In the genomic region with DNA sequence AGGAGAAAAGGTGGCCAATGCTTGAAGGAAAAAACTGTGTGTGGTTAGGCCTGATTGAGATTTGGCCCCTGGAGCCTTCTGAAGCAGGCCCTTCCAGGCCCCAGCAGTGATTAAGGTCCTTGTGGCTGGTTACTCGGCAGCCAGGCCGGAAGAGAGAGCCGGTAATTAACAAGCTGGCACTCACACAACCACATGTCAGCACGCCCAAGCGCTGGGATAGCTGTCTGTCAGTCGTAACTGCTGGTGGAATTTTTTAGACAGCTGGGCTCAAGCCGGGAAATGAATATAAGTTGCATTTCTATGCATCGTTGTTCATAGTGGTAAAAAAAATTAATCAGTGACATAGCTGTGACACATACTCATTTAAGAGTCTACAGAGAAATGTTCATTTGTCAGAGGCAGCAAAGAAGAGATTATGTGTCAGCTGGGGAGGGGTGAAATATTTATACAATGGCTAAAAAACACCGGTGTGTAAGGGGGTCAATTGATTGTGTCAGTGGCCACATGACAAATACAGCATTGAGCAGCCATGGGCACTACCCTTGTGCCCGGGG, we compare ENCODE assay signal across 13 cellular contexts. TPM values are rescaled to one million over a fixed set of nuclear protein-coding genes. Genes with fewer than 3 reads are reported as not detected.
A peak's percentile ranks its signal among the peaks of the same experiment; 100 is the strongest.
DNase-seq lines count a peak whose midpoint lies in the region; ATAC-seq and TF ChIP-seq lines count a peak whose summit lies in the region.
"Had no signal": no experiment of that assay in that cellular context is flagged by ENCODE, and none has a peak within 500 bp of the region (broad histone marks: within the 10 kb centered on the region; RNA-seq: fewer than 3 reads in every experiment).

No MANE protein-coding gene starts in this region.

- H3K9me3 Mint-ChIP-seq in glutamatergic neuron (ENCODE audit: unreplicated experiment) (peaks cover 11% of the 10 kb centered on the region), type B pancreatic cell (no peaks in the 10 kb centered on the region)
- no peaks in the 10 kb centered on the region for H3K9me3 Mint-ChIP-seq in activated T-cell treated with anti-CD3 and anti-CD28 coated beads, Interleukin-2, amount 50 U/mL, for 4 hours

- H3K4me1 ChIP-seq in right atrium auricular region = peaks cover 0 to 20% of the 10 kb centered on the region in 2 donors

- ATAC-seq in Right ventricle myocardium inferior (peak; percentile 74), GM21576 (IDR thresholded peaks at IDR 0.05; ENCODE audit: unreplicated experiment) (no peak)
- no peak for ATAC-seq in activated T-cell treated with anti-CD3 and anti-CD28 coated beads, Interleukin-2, amount 50 U/mL, for 4 hours

- H3K27me3 Mint-ChIP-seq in glutamatergic neuron (ENCODE audit: unreplicated experiment) (peaks cover 8% of the 10 kb centered on the region), type B pancreatic cell (peaks cover 84% of the 10 kb centered on the region)
- H3K27me3 Mint-ChIP-seq in activated T-cell treated with anti-CD3 and anti-CD28 coated beads, Interleukin-2, amount 50 U/mL, for 4 hours (ENCODE audit: low read depth) = peaks cover 36% of the 10 kb centered on the region

- H3K4me1 Mint-ChIP-seq in glutamatergic neuron (ENCODE audit: low read depth, unreplicated experiment) (peaks cover 4% of the 10 kb centered on the region), type B pancreatic cell (ENCODE audit: unreplicated experiment) (peaks cover 9% of the 10 kb centered on the region)
- H3K4me1 Mint-ChIP-seq in activated T-cell treated with anti-CD3 and anti-CD28 coated beads, Interleukin-2, amount 50 U/mL, for 4 hours (ENCODE audit: low read depth) = peaks cover 26% of the 10 kb centered on the region

- no peak for TF ChIP-seq CTCF in right atrium auricular region (IDR thresholded peaks at IDR 0.05)
- TF ChIP-seq CTCF in glutamatergic neuron (IDR thresholded peaks at IDR 0.05; ENCODE audit: partially characterized antibody, unreplicated experiment) = no peak
- TF ChIP-seq CTCF in type B pancreatic cell (conservative IDR thresholded peaks at IDR 0.05) = no peak

- no peaks in the 10 kb centered on the region for H3K36me3 ChIP-seq in right atrium auricular region
- H3K36me3 ChIP-seq: SJSA1 had no signal

- H3K27ac Mint-ChIP-seq in glutamatergic neuron (ENCODE audit: unreplicated experiment) = no peak overlapping the region
- peak overlapping the region; percentile 68 for H3K27ac Mint-ChIP-seq in type B pancreatic cell
- H3K27ac Mint-ChIP-seq: B cell had no signal

- DNase-seq in Right ventricle myocardium inferior (ENCODE audit: missing footprints) (no peak), right atrium auricular region (ENCODE audit: low spot score) (no peak), RPMI7951 (ENCODE audit: low read depth) (peak; percentile 83), glutamatergic neuron (peak; percentile 32), type B pancreatic cell (ENCODE audit: extremely low spot score, unreplicated experiment) (no peak), mucosa of gallbladder (ENCODE audit: low spot score) (no peak)
- no peak for DNase-seq in activated T-cell treated with anti-CD3 and anti-CD28 coated beads, Interleukin-2, amount 50 U/mL, for 4 hours
- DNase-seq: activated naive CD4-positive, alpha-beta T cell treated with anti-CD3 and anti-CD28 coated beads, Interleukin-2, amount 50 U/mL, for 16 hours; MV-4-11 had no signal

- no peaks in the 10 kb centered on the region for H3K27me3 ChIP-seq in right atrium auricular region
- H3K27me3 ChIP-seq: dorsolateral prefrontal cortex had no signal

- no peak overlapping the region for H3K4me3 Mint-ChIP-seq in glutamatergic neuron (ENCODE audit: unreplicated experiment)
- H3K4me3 Mint-ChIP-seq in type B pancreatic cell = no peak overlapping the region
- no peak overlapping the region for H3K4me3 Mint-ChIP-seq in activated T-cell treated with anti-CD3 and anti-CD28 coated beads, Interleukin-2, amount 50 U/mL, for 4 hours
- H3K4me3 Mint-ChIP-seq: B cell had no signal

- intact Hi-C loops in Right ventricle myocardium inferior (cut with DNase I) = no loop called here

- H3K9me3 ChIP-seq in right atrium auricular region = no peaks in the 10 kb centered on the region
- H3K9me3 ChIP-seq: SJSA1 had no signal

- H3K4me3 ChIP-seq in right atrium auricular region = no peak overlapping the region
- H3K4me3 ChIP-seq: dorsolateral prefrontal cortex, SJSA1 had no signal

- H3K27ac ChIP-seq in right atrium auricular region = no peak overlapping the region
- H3K27ac ChIP-seq: SJSA1 had no signal

- H3K36me3 Mint-ChIP-seq in glutamatergic neuron (ENCODE audit: unreplicated experiment) (no peaks in the 10 kb centered on the region), type B pancreatic cell (no peaks in the 10 kb centered on the region)
- no peaks in the 10 kb centered on the region for H3K36me3 Mint-ChIP-seq in activated T-cell treated with anti-CD3 and anti-CD28 coated beads, Interleukin-2, amount 50 U/mL, for 4 hours (ENCODE audit: insufficient read depth)

RNA-seq across cellular contexts. Expression of gene ARAP3, which starts 13.7 kb away (rescaled TPM):
- total RNA-seq in Right ventricle myocardium inferior (14.7 TPM), right atrium auricular region (10 to 100 TPM in 1 of 2 donors, 1 to 10 TPM in 1; 5.6 to 12.5 TPM), glutamatergic neuron (ENCODE audit: unreplicated experiment) (8.6 TPM), type B pancreatic cell (ENCODE audit: low replicate concordance) (8.4 and 10.2 TPM in 2 replicates), mucosa of gallbladder (24.2 TPM)
- 5.3 and 5.4 TPM in 2 replicates for total RNA-seq in RPMI7951 (2014; rRNA removed; shearing (Covaris generic))
- total RNA-seq in activated T-cell treated with anti-CD3 and anti-CD28 coated beads, Interleukin-2, amount 50 U/mL, for 4 hours = 1 to 10 TPM in 2 of 3 donors, under 1 TPM in 1; 0.56 to 2.0 (median 1.1) TPM

RNA-seq across cellular contexts. Expression of gene FCHSD1, which starts 44.5 kb away (rescaled TPM):
- total RNA-seq in Right ventricle myocardium inferior = 4.5 TPM
- 1 to 10 TPM; 5.1 to 6.4 TPM for total RNA-seq in right atrium auricular region
- total RNA-seq in RPMI7951 (2014; rRNA removed; shearing (Covaris generic)) = 8.5 and 11.1 TPM in 2 replicates
- 25.8 TPM for total RNA-seq in glutamatergic neuron (ENCODE audit: unreplicated experiment)
- total RNA-seq in type B pancreatic cell (ENCODE audit: low replicate concordance) = 28.5 and 29.4 TPM in 2 replicates
- total RNA-seq in activated T-cell treated with anti-CD3 and anti-CD28 coated beads, Interleukin-2, amount 50 U/mL, for 4 hours = 10 to 100 TPM; 20.5 to 29.7 (median 22.1) TPM
- total RNA-seq in mucosa of gallbladder = 62.0 TPM

RNA-seq across cellular contexts. Expression of gene RELL2, which starts 58.9 kb away (rescaled TPM):
- total RNA-seq in Right ventricle myocardium inferior = 0.78 TPM
- 1 to 10 TPM in 1 of 2 donors, under 1 TPM in 1; 0.41 to 1.3 TPM for total RNA-seq in right atrium auricular region
- total RNA-seq in RPMI7951 (2014; rRNA removed; shearing (Covaris generic)) = 2.8 and 5.2 TPM in 2 replicates
- total RNA-seq in glutamatergic neuron (ENCODE audit: unreplicated experiment) = 12.6 TPM
- total RNA-seq in type B pancreatic cell (ENCODE audit: low replicate concordance) = 6.9 and 8.1 TPM in 2 replicates
- 10 to 100 TPM; 25.8 to 30.4 (median 29.5) TPM for total RNA-seq in activated T-cell treated with anti-CD3 and anti-CD28 coated beads, Interleukin-2, amount 50 U/mL, for 4 hours
- total RNA-seq in mucosa of gallbladder = 10.2 TPM

RNA-seq across cellular contexts. Expression of gene HDAC3, which starts 59.1 kb away (rescaled TPM):
- 29.9 TPM for total RNA-seq in Right ventricle myocardium inferior
- 10 to 100 TPM; 21.0 to 22.2 TPM for total RNA-seq in right atrium auricular region
- 43.9 and 52.4 TPM in 2 replicates for total RNA-seq in RPMI7951 (2014; rRNA removed; shearing (Covaris generic))
- total RNA-seq in glutamatergic neuron (ENCODE audit: unreplicated experiment) = 81.8 TPM
- 65.8 and 87.8 TPM in 2 replicates for total RNA-seq in type B pancreatic cell (ENCODE audit: low replicate concordance)
- total RNA-seq in activated T-cell treated with anti-CD3 and anti-CD28 coated beads, Interleukin-2, amount 50 U/mL, for 4 hours = 10 to 100 TPM; 66.1 to 73.8 (median 71.7) TPM
- total RNA-seq in mucosa of gallbladder = 43.3 TPM

Comparison
In these comparisons a context has a peak if more than half of its experiments do, and no peak if none do; other contexts are left out.
1. DNase-seq: peak in RPMI7951 (single experiment) and glutamatergic neuron (single experiment); none in Right ventricle myocardium inferior (single experiment), right atrium auricular region (single experiment), type B pancreatic cell (single experiment), activated T-cell treated with anti-CD3 and anti-CD28 coated beads, Interleukin-2, amount 50 U/mL, for 4 hours (single experiment) and mucosa of gallbladder (single experiment).